1 cellular context compared by ENCODE assay signal in the genomic region with DNA sequence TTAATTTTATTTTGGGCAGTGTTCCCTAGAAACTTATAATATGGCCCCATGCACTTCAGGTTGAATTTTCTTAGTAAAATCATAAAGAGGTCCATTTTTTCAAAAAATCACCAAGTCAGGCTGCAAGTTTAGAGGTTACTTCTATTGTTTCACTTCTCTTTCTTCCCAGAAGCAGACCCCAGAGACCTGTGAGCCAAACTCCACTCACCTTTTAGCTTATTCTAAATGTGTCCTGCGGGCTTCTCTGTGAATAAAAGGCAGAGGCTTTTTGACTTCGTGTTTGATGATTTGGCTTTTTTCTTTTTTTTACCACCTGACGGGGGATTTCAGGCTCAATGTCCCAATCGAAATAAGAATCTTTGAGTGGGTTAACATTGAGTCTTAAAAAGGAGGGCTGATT.
A peak's percentile ranks its signal among the peaks of the same experiment; 100 is the strongest.
TF ChIP-seq lines count a peak whose summit lies in the region.

No MANE protein-coding gene starts in this region.

TF ChIP-seq in GM12878, 131 proteins besides CTCF, POLR2A, EP300 and RAD21 (continued from another document):
- TF ChIP-seq, protein P1, sequence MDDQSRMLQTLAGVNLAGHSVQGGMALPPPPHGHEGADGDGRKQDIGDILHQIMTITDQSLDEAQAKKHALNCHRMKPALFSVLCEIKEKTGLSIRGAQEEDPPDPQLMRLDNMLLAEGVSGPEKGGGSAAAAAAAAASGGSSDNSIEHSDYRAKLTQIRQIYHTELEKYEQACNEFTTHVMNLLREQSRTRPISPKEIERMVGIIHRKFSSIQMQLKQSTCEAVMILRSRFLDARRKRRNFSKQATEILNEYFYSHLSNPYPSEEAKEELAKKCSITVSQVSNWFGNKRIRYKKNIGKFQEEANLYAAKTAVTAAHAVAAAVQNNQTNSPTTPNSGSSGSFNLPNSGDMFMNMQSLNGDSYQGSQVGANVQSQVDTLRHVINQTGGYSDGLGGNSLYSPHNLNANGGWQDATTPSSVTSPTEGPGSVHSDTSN (IDR thresholded peaks at IDR 0.05; ENCODE audit: insufficient replicate concordance, low read depth, low read length): no peak
- TF ChIP-seq ZNF217 (IDR thresholded peaks at IDR 0.05) (peak; percentile 75; the same call in 1 of the 2 replicates), MTA3 (IDR thresholded peaks at IDR 0.05; ENCODE audit: borderline replicate concordance, low read length) (peak; percentile 65), MEF2B (IDR thresholded peaks at IDR 0.05; ENCODE audit: partially characterized antibody, poor library complexity, severe bottlenecking) (peak; percentile 92), RFX5 (IDR thresholded peaks at IDR 0.05; ENCODE audit: low read depth, low read length) (no peak), FOXM1 (IDR thresholded peaks at IDR 0.05; ENCODE audit: low read depth, low read length) (peak; percentile 73; the same call in 1 of the 2 replicates), BCL11A (IDR thresholded peaks at IDR 0.05; ENCODE audit: low read depth, low read length) (peak; percentile 38; the same call in 1 of the 2 replicates)
- TF ChIP-seq, protein P2, sequence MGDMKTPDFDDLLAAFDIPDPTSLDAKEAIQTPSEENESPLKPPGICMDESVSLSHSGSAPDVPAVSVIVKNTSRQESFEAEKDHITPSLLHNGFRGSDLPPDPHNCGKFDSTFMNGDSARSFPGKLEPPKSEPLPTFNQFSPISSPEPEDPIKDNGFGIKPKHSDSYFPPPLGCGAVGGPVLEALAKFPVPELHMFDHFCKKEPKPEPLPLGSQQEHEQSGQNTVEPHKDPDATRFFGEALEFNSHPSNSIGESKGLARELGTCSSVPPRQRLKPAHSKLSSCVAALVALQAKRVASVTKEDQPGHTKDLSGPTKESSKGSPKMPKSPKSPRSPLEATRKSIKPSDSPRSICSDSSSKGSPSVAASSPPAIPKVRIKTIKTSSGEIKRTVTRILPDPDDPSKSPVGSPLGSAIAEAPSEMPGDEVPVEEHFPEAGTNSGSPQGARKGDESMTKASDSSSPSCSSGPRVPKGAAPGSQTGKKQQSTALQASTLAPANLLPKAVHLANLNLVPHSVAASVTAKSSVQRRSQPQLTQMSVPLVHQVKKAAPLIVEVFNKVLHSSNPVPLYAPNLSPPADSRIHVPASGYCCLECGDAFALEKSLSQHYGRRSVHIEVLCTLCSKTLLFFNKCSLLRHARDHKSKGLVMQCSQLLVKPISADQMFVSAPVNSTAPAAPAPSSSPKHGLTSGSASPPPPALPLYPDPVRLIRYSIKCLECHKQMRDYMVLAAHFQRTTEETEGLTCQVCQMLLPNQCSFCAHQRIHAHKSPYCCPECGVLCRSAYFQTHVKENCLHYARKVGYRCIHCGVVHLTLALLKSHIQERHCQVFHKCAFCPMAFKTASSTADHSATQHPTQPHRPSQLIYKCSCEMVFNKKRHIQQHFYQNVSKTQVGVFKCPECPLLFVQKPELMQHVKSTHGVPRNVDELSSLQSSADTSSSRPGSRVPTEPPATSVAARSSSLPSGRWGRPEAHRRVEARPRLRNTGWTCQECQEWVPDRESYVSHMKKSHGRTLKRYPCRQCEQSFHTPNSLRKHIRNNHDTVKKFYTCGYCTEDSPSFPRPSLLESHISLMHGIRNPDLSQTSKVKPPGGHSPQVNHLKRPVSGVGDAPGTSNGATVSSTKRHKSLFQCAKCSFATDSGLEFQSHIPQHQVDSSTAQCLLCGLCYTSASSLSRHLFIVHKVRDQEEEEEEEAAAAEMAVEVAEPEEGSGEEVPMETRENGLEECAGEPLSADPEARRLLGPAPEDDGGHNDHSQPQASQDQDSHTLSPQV (IDR thresholded peaks at IDR 0.05): no peak
